ENCODE assay signal across 14 cellular contexts in the genomic region with DNA sequence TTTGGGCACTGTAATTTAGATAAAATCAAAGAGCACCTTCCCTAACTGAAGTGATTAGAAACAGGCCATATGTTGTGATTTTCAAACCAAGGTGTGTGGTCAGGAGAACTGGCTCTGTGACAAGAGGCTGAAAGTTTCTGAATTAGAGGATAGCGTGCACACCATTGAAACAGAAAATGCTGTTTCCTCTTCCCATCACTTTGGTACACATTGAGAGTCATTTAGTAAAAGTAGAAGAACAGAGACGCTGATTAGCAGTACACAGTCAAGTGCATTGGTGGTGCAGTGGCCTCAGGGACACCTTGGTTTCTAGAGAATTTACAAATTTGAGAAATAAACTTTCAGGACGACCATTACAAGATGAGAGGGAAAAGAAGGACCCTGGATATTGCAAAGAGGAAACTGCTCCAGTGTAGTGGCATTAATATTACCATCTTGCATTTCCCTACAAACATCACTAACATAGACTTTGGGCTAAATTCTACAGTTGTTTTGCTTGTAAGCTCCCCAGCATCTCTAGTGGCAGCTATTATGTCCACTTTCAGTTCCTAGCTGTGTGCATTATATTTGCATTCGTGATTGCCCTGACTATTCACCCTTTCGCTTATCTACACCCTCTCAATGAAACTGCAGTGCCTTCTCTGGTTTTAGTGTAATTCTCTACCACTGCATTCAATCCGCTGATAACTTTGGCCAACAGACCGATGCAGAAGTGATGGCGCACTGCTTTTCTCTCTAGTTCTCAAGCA.
"Had no signal": no experiment of that assay in that cellular context is flagged by ENCODE, and none has a peak within 500 bp of the region (broad histone marks: within the 10 kb centered on the region; RNA-seq: fewer than 3 reads in every experiment).

No MANE protein-coding gene starts in this region.

- ATAC-seq: effector memory CD8-positive, alpha-beta T cell; gastrocnemius medialis; left ventricle myocardium superior; psoas muscle; right lobe of liver had no signal

- H3K36me3 ChIP-seq: gastrocnemius medialis, right lobe of liver, spleen, transverse colon had no signal

- H3K27ac ChIP-seq: epithelial cell of prostate, gastrocnemius medialis, psoas muscle, right lobe of liver, spleen, transverse colon had no signal

- H3K9me3 ChIP-seq: gastrocnemius medialis, right lobe of liver, transverse colon had no signal

- H3K4me1 ChIP-seq: gastrocnemius medialis, psoas muscle, right lobe of liver, spleen, transverse colon had no signal

- H3K4me3 ChIP-seq: gastrocnemius medialis, psoas muscle, right lobe of liver, spleen, transverse colon had no signal

- H3K27me3 ChIP-seq: gastrocnemius medialis, right lobe of liver, spleen, transverse colon had no signal

- DNase-seq: caudate nucleus; effector memory CD8-positive, alpha-beta T cell; gastrocnemius medialis; left ventricle myocardium superior; mesendoderm; occipital lobe; psoas muscle; right lobe of liver; spleen; stimulated activated CD4-positive, alpha-beta T cell treated with anti-CD3 and anti-CD28 coated beads, Interleukin-2, amount 100 ng/mL, for 24 hours; stimulated activated naive CD4-positive, alpha-beta T cell; substantia nigra; transverse colon had no signal
